In the genomic region with DNA sequence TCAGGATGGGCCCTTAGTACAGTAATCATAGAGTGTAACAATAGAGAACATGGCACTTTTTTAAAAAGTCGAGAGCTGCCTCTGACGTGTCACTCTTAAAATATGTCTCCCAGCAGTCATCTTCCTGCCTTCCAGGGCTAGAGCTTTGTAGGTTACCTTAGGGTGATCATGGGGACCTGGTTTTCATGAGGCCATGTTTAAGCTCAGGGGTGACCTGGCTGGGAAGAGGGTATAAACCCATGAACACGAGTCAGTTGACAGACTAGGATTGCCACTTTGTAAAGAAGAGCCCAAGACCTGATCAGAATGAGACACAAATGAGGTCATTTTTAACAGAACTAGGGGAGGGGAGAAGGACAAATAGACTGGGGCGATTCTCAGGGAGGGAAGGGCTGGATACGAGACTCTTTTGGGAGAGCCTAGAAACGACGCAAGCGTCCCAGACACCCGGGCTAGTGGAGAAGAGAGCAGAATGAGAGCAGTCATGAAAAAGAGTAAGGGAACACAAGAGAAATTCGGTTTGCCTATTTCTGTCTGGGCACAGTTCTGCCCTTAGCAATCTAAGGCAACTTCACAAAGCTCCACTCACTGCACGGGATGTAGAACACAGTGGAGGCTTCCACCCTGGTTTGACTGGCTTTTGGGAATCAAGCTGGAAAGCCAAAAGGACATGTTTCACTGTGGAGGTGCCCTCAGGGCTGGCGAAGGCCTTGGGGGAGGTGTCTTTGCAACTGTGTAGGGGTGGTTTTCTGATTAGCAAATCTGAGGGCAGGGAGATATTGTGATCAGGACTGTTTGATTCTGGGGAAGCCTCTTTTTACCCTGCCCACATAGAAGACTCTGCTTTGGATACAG, we compare ENCODE assay signal across 11 cellular contexts. TPM values are rescaled to one million over a fixed set of nuclear protein-coding genes. Genes with fewer than 3 reads are reported as not detected.
A peak's percentile ranks its signal among the peaks of the same experiment; 100 is the strongest.
DNase-seq lines count a peak whose midpoint lies in the region; ATAC-seq, FAIRE-seq and TF ChIP-seq lines count a peak whose summit lies in the region.
"Had no signal": no experiment of that assay in that cellular context is flagged by ENCODE, and none has a peak within 500 bp of the region (broad histone marks: within the 10 kb centered on the region; RNA-seq: fewer than 3 reads in every experiment).

No MANE protein-coding gene starts in this region.

- no peak overlapping the region for H3K9ac ChIP-seq in HepG2 (ENCODE audit: insufficient read depth, low read depth, low read length)

- no peaks in the 10 kb centered on the region for H3K36me3 Mint-ChIP-seq in GM23338 (ENCODE audit: low read depth)
- no peaks in the 10 kb centered on the region for H3K36me3 Mint-ChIP-seq in stimulated activated memory B cell treated with anti-CD40 and anti-IgM and Interleukin-4, amounts not matched to agents 10 μg/mL and 1 μg/mL and 100 μg/mL, for 72 hours

- TF ChIP-seq EP300 in HepG2 (IDR thresholded peaks at IDR 0.05; ENCODE audit: low read depth in 2 of 2, low read length in 2 of 2) (no peak), HepG2 (CRISPR knock-in tag; IDR thresholded peaks at IDR 0.05; ENCODE audit: borderline replicate concordance) (no peak)

- H3K9me3 ChIP-seq in adrenal gland (replicated peaks in 1 of 3) (no peaks in the 10 kb centered on the region), HepG2 (ENCODE audit: low read length) (no peaks in the 10 kb centered on the region)

- BruUV-seq in HepG2 (replicated peaks; lab: Mats Ljungman, UMichigan): no TSS peak

- no peak for DNase-seq in GM23338 (ENCODE audit: low spot score)
- no peak for DNase-seq in adrenal gland
- DNase-seq in HepG2 (ENCODE audit: low spot score): no peak
- no peak for DNase-seq in activated naive CD4-positive, alpha-beta T cell treated with Interleukin-2 at 50 U/mL for 16 hours
- no peak for DNase-seq in SKM-1 (lab: John Stamatoyannopoulos, UW; ENCODE audit: unreplicated experiment)
- DNase-seq: hypothalamus, Karpas-422 had no signal

- H3F3A ChIP-seq in GM23338 (replicated peaks; ENCODE audit: low read depth): no peaks in the 10 kb centered on the region

- no peaks in the 10 kb centered on the region for H3K36me3 ChIP-seq in GM23338 (ENCODE audit: insufficient read depth)
- H3K36me3 ChIP-seq in adrenal gland (replicated peaks in 1 of 2): no peaks in the 10 kb centered on the region
- H3K36me3 ChIP-seq in HepG2 (replicated peaks in 1 of 2; ENCODE audit: control insufficient read depth in 1 of 2, insufficient read depth in 2 of 2, low read length in 2 of 2): no peaks in the 10 kb centered on the region

- H3K4me1 ChIP-seq in GM23338 (ENCODE audit: insufficient read depth) (peaks cover 18% of the 10 kb centered on the region), adrenal gland (replicated peaks in 1 of 2) (peaks cover 18 to 39% of the 10 kb centered on the region in 2 donors), HepG2 (ENCODE audit: insufficient read depth, low read length) (peaks cover 6% of the 10 kb centered on the region)

- intact Hi-C loops in adrenal gland (cut with DNase I) (no loop called here), HepG2 (cut with micrococcal nuclease; ENCODE audit: unreplicated experiment) (no loop called here)

- CTCF ChIA-PET in HepG2 (lab: Yijun Ruan, JAX; ENCODE audit: low intra/inter-chr PET ratio, low total read pairs): no interaction called here

- TF ChIP-seq CTCF in GM23338 (conservative IDR thresholded peaks at IDR 0.05; ENCODE audit: low read depth in 2 of 2) (no peak), adrenal gland (IDR thresholded peaks at IDR 0.05) (no peak), HepG2 (CRISPR knock-in tag; IDR thresholded peaks at IDR 0.05) (no peak)

- no peaks in the 10 kb centered on the region for H3K9me3 Mint-ChIP-seq in GM23338
- no peaks in the 10 kb centered on the region for H3K9me3 Mint-ChIP-seq in stimulated activated memory B cell treated with anti-CD40 and anti-IgM and Interleukin-4, amounts not matched to agents 10 μg/mL and 1 μg/mL and 100 μg/mL, for 72 hours

- no peaks in the 10 kb centered on the region for H3K9me2 ChIP-seq in GM23338 (ENCODE audit: insufficient read depth)

- peaks cover 35% of the 10 kb centered on the region for H3K27me3 Mint-ChIP-seq in GM23338 (ENCODE audit: insufficient read depth, low read depth, poor library complexity)
- no peaks in the 10 kb centered on the region for H3K27me3 Mint-ChIP-seq in stimulated activated memory B cell treated with anti-CD40 and anti-IgM and Interleukin-4, amounts not matched to agents 10 μg/mL and 1 μg/mL and 100 μg/mL, for 72 hours

- peaks cover 7% of the 10 kb centered on the region; the same call in 1 of the 2 replicates for H3K79me2 ChIP-seq in GM23338 (replicated peaks; ENCODE audit: insufficient read depth)
- no peaks in the 10 kb centered on the region for H3K79me2 ChIP-seq in HepG2 (ENCODE audit: insufficient read depth, low read length)

- H3K27me3 ChIP-seq in GM23338 (ENCODE audit: insufficient read depth) (peaks cover 49% of the 10 kb centered on the region), adrenal gland (no peaks in the 10 kb centered on the region), HepG2 (ENCODE audit: control insufficient read depth in 1 of 2, insufficient read depth in 2 of 2, low read length in 2 of 2) (peaks cover 6 to 67% of the 10 kb centered on the region in 2 experiments)

- no peak overlapping the region; the same call in 2 of the 3 replicates for H3K4me3 Mint-ChIP-seq in GM23338
- H3K4me3 Mint-ChIP-seq in stimulated activated memory B cell treated with anti-CD40 and anti-IgM and Interleukin-4, amounts not matched to agents 10 μg/mL and 1 μg/mL and 100 μg/mL, for 72 hours: peak overlapping the region; percentile 17

- no peak for FAIRE-seq in HepG2 (lab: Jason Lieb, UNC)
- FAIRE-seq: RCC 7860 had no signal

- POLR2A ChIA-PET in HepG2 (lab: Yijun Ruan, JAX): no interaction called here

- H3K4me1 Mint-ChIP-seq in GM23338: peaks cover 42% of the 10 kb centered on the region
- H3K4me1 Mint-ChIP-seq in stimulated activated memory B cell treated with anti-CD40 and anti-IgM and Interleukin-4, amounts not matched to agents 10 μg/mL and 1 μg/mL and 100 μg/mL, for 72 hours: peaks cover 73% of the 10 kb centered on the region

- H3K4me2 ChIP-seq in GM23338: peak overlapping the region; percentile 100
- H3K4me2 ChIP-seq in HepG2 (ENCODE audit: low read depth, low read length): no peak overlapping the region

- H2AFZ ChIP-seq in GM23338: peak overlapping the region; percentile 34; the same call in 1 of the 2 replicates
- H2AFZ ChIP-seq in HepG2 (ENCODE audit: low read length): no peak overlapping the region

- in situ Hi-C loops in HepG2 (cut with HindIII; ENCODE audit: extremely low pct_ligation_motif_present, low pct_unique_long_range_greater_than_20kb): no loop called here

- H4K20me1 ChIP-seq in GM23338 (replicated peaks; ENCODE audit: insufficient read depth) (0 out of 2 replicates have a peak, but pooled peaks cover 5% of the 10 kb centered on the region), HepG2 (ENCODE audit: insufficient read depth, low read length) (no peaks in the 10 kb centered on the region)

- ATAC-seq in GM23338 (no peak), HepG2 (no peak), GM19324 (IDR thresholded peaks at IDR 0.05; ENCODE audit: low FRiP score, unreplicated experiment) (no peak), GM21515 (IDR thresholded peaks at IDR 0.05; ENCODE audit: unreplicated experiment) (no peak)
- no peak for ATAC-seq in stimulated activated memory B cell treated with anti-CD40 and anti-IgM and Interleukin-4, amounts not matched to agents 10 μg/mL and 1 μg/mL and 100 μg/mL, for 72 hours

- no peak overlapping the region for H3K27ac Mint-ChIP-seq in GM23338
- H3K27ac Mint-ChIP-seq in stimulated activated memory B cell treated with anti-CD40 and anti-IgM and Interleukin-4, amounts not matched to agents 10 μg/mL and 1 μg/mL and 100 μg/mL, for 72 hours: peak overlapping the region; percentile 98

- WGBS in adrenal gland, 4 donors: 90 to 92% (median 90%) methylated on average over 12 of the region's 12 CpGs
- 54% methylated on average over 12 of the region's 12 CpGs for WGBS in HepG2 (ENCODE audit: low lambda C conversion rate)

- TF ChIP-seq POLR2A in adrenal gland (IDR thresholded peaks at IDR 0.05) (no peak), HepG2 (IDR thresholded peaks at IDR 0.05; ENCODE audit: insufficient read depth in 1 of 2, low read depth in 2 of 2, low read length in 2 of 2) (no peak)

- H3K4me3 ChIP-seq in GM23338 (no peak overlapping the region), adrenal gland (no peak overlapping the region), HepG2 (replicated peaks in 1 of 3; ENCODE audit: insufficient read depth in 1 of 3, low read depth in 2 of 3, low read length in 3 of 3) (no peak overlapping the region)

- H3K27ac ChIP-seq in GM23338 (ENCODE audit: low read depth) (no peak overlapping the region), adrenal gland (peak overlapping the region in 3 of 5 donors; percentile 98), HepG2 (ENCODE audit: extremely low read length, insufficient read depth, low read length) (no peak overlapping the region)

- TF ChIP-seq RAD21 in HepG2 (CRISPR knock-in tag; IDR thresholded peaks at IDR 0.05): no peak

RNA-seq across cellular contexts. Expression of gene RAB31, which starts 1.8 kb away (rescaled TPM):
- 18.8 and 33.8 TPM in 2 replicates for total RNA-seq in GM23338 (2014; rRNA removed; shearing (Covaris generic))
- polyA plus RNA-seq in GM23338 (2016; fragmentation: Nextera tagmentation; extraction: Ambion mirVana) (34.0 and 46.1 TPM in 2 replicates), adrenal gland (100 to 1,000 TPM in 1 of 3 donors, 10 to 100 TPM in 2; 46.6 to 130 (median 57.0) TPM), HepG2 (2011; rRNA removed) (0.73 and 1.1 TPM in 2 replicates)
- total RNA-seq in adrenal gland (100 to 1,000 TPM; 102 to 365 (median 161) TPM), HepG2 (2016; rRNA removed; fragmentation: Illumina TruSeq; extraction: Trizol) (1.7 and 3.6 TPM in 2 replicates)
- total RNA-seq in HepG2 (2016; cell fraction: cytosol; rRNA removed; fragmentation: Illumina TruSeq; extraction: Trizol; ENCODE audit: low read depth): 1.4 and 2.6 TPM in 2 replicates
- total RNA-seq in HepG2 (2016; cell fraction: insoluble cytoplasmic fraction; rRNA removed; fragmentation: Illumina TruSeq; extraction: Trizol): 2.9 TPM in 2 replicates
- total RNA-seq in HepG2 (2016; cell fraction: membrane; rRNA removed; fragmentation: Illumina TruSeq; extraction: Trizol): 3.1 and 3.4 TPM in 2 replicates
- 1.4 and 2.6 TPM in 2 replicates for total RNA-seq in HepG2 (2016; cell fraction: nucleus; rRNA removed; fragmentation: Illumina TruSeq; extraction: Trizol)
- polyA plus RNA-seq in HepG2 (2011; cell fraction: cytosol; rRNA removed): 0.24 and 1.2 TPM in 2 replicates
- polyA plus RNA-seq in HepG2 (2011; cell fraction: nucleus; rRNA removed): 8.7 and 12.9 TPM in 2 replicates
- 0.38 and 2.1 TPM in 2 replicates for polyA plus RNA-seq in HepG2 (2012)
- polyA plus RNA-seq in HepG2 (2016; cell fraction: cytosol; fragmentation: Illumina TruSeq; extraction: Trizol; ENCODE audit: low read depth): 4.4 and 5.7 TPM in 2 replicates
- polyA plus RNA-seq in HepG2 (2016; cell fraction: insoluble cytoplasmic fraction; fragmentation: Illumina TruSeq; extraction: Trizol; ENCODE audit: low read depth): 3.7 TPM in 2 replicates
- polyA plus RNA-seq in HepG2 (2016; cell fraction: membrane; fragmentation: Illumina TruSeq; extraction: Trizol; ENCODE audit: low read depth): 2.6 and 3.5 TPM in 2 replicates
- polyA plus RNA-seq in HepG2 (2016; cell fraction: nucleus; fragmentation: Illumina TruSeq; extraction: Trizol; ENCODE audit: insufficient read depth, low read depth): 2.9 and 3.0 TPM in 2 replicates
- 1.9 and 153 TPM in 2 replicates for polyA minus RNA-seq in HepG2 (2011; rRNA and poly(A)+ RNA removed; ENCODE audit: low replicate concordance)
- polyA minus RNA-seq in HepG2 (2011; cell fraction: cytosol; rRNA and poly(A)+ RNA removed): 2.8 and 4.2 TPM in 2 replicates
- polyA minus RNA-seq in HepG2 (2011; cell fraction: nucleus; rRNA and poly(A)+ RNA removed): 5.3 and 5.5 TPM in 2 replicates

Comparison
In these comparisons a context has a peak if more than half of its experiments do, and no peak if none do; other contexts are left out.
1. H3K27ac ChIP-seq: peak in adrenal gland (3 of 5); none in GM23338 (single experiment) and HepG2 (single experiment).